ENCODE assay signal across 1 cellular context in genomic region chr17:49989518-49989880, GRCh38.
TF ChIP-seq lines count a peak whose summit lies in the region.

No MANE protein-coding gene starts in this region.

TF ChIP-seq in GM23338, 12 proteins besides CTCF, POLR2A, EP300 and RAD21 (continued from another document):
- TF ChIP-seq ZNF462 (CRISPR knock-in tag; IDR thresholded peaks at IDR 0.05) (no peak), EZH2 (IDR thresholded peaks at IDR 0.05; ENCODE audit: low read depth, unreplicated experiment) (no peak), REST (IDR thresholded peaks at IDR 0.05; ENCODE audit: unreplicated experiment) (no peak), EZH2phosphoT487 (IDR thresholded peaks at IDR 0.05; ENCODE audit: unreplicated experiment) (no peak), ZNF331 (CRISPR knock-in tag; IDR thresholded peaks at IDR 0.05; ENCODE audit: low read depth) (no peak), ZNF114 (CRISPR knock-in tag; IDR thresholded peaks at IDR 0.05) (no peak), STAT1 (IDR thresholded peaks at IDR 0.05; ENCODE audit: unreplicated experiment) (no peak), CREB1 (CRISPR knock-in tag; IDR thresholded peaks at IDR 0.05; ENCODE audit: low read depth) (no peak)
